In genomic region chr10:75379234-75379724, GRCh38 we compare ENCODE assay signal across 1 cellular context.
A peak's percentile ranks its signal among the peaks of the same experiment; 100 is the strongest.
TF ChIP-seq lines count a peak whose summit lies in the region.

No MANE protein-coding gene starts in this region.

TF ChIP-seq in HEK293, 187 proteins besides CTCF, POLR2A, EP300 and RAD21 (continued from another document and continues in another):
- TF ChIP-seq ZNF18 (tag by site-specific recombination; IDR thresholded peaks at IDR 0.05): peak; percentile 95
- peak; percentile 74 for TF ChIP-seq ZNF239 (tag by site-specific recombination; IDR thresholded peaks at IDR 0.05)
- peak; percentile 49; the same call in 1 of the 2 replicates for TF ChIP-seq ZSCAN5A (tag by site-specific recombination; IDR thresholded peaks at IDR 0.05)
- TF ChIP-seq ZNF664 (tag by site-specific recombination; IDR thresholded peaks at IDR 0.05): peak; percentile 96
- TF ChIP-seq ZNF132 (tag by site-specific recombination; IDR thresholded peaks at IDR 0.05; ENCODE audit: borderline replicate concordance): no peak
- TF ChIP-seq ZNF513 (tag by site-specific recombination; IDR thresholded peaks at IDR 0.05): peak; percentile 69
- peak; percentile 99 for TF ChIP-seq ZNF324 (tag by site-specific recombination; IDR thresholded peaks at IDR 0.05)
- TF ChIP-seq ZNF610 (tag by site-specific recombination; IDR thresholded peaks at IDR 0.05; ENCODE audit: borderline replicate concordance): peak; percentile 96
- peak; percentile 93 for TF ChIP-seq ZFP69B (tag by site-specific recombination; IDR thresholded peaks at IDR 0.05)
- TF ChIP-seq ZBTB6 (tag by site-specific recombination; IDR thresholded peaks at IDR 0.05): peak; percentile 42; the same call in 1 of the 2 replicates
- TF ChIP-seq ZNF571 (tag by site-specific recombination; IDR thresholded peaks at IDR 0.05): no peak
- TF ChIP-seq ZNF223 (tag by site-specific recombination; IDR thresholded peaks at IDR 0.05): peak; percentile 67; the same call in 1 of the 2 replicates
- TF ChIP-seq ZNF521 (tag by site-specific recombination; IDR thresholded peaks at IDR 0.05): no peak
- TF ChIP-seq KLF10 (tag by site-specific recombination; IDR thresholded peaks at IDR 0.05): peak; percentile 94
- peak; percentile 88; the same call in 1 of the 2 replicates for TF ChIP-seq ZNF302 (tag by site-specific recombination; IDR thresholded peaks at IDR 0.05; ENCODE audit: low read depth)
- TF ChIP-seq OVOL3 (tag by site-specific recombination; IDR thresholded peaks at IDR 0.05): peak; percentile 99
- 0 out of 2 replicates have a peak, but pooled peaks have one; percentile 72 for TF ChIP-seq MEIS1 (CRISPR knock-in tag; IDR thresholded peaks at IDR 0.05; ENCODE audit: borderline replicate concordance)
- TF ChIP-seq ZNF791 (tag by site-specific recombination; IDR thresholded peaks at IDR 0.05): no peak
- no peak for TF ChIP-seq ZNF37A (tag by site-specific recombination; IDR thresholded peaks at IDR 0.05)
- peak; percentile 100 for TF ChIP-seq ZNF645 (tag by site-specific recombination; IDR thresholded peaks at IDR 0.05)
- peak; percentile 99 for TF ChIP-seq BCL11A (tag by site-specific recombination; IDR thresholded peaks at IDR 0.05; ENCODE audit: low read depth)
- TF ChIP-seq ZNF16 (tag by site-specific recombination; IDR thresholded peaks at IDR 0.05; ENCODE audit: low read depth): no peak
- TF ChIP-seq ZNF24 (tag by site-specific recombination; IDR thresholded peaks at IDR 0.05): peak; percentile 100
- TF ChIP-seq ZBTB48 (tag by site-specific recombination; IDR thresholded peaks at IDR 0.05): no peak
- no peak for TF ChIP-seq ZNF433 (tag by site-specific recombination; IDR thresholded peaks at IDR 0.05; ENCODE audit: low read depth)
- TF ChIP-seq ZSCAN16 (tag by site-specific recombination; IDR thresholded peaks at IDR 0.05): no peak; the same call in none of the 2 replicates
- TF ChIP-seq ZBTB10 (tag by site-specific recombination; IDR thresholded peaks at IDR 0.05): no peak
- peak; percentile 58 for TF ChIP-seq SP2 (tag by site-specific recombination; IDR thresholded peaks at IDR 0.05)
- TF ChIP-seq ZNF555 (tag by site-specific recombination; conservative IDR thresholded peaks at IDR 0.05): no peak
- TF ChIP-seq ZNF19 (tag by site-specific recombination; IDR thresholded peaks at IDR 0.05; ENCODE audit: low read depth): peak; percentile 88
- TF ChIP-seq ZNF423 (tag by site-specific recombination; IDR thresholded peaks at IDR 0.05): peak; percentile 84
- no peak for TF ChIP-seq ZNF274 (IDR thresholded peaks at IDR 0.05; ENCODE audit: low read length)
- TF ChIP-seq ZNF274 (tag by site-specific recombination; IDR thresholded peaks at IDR 0.05; ENCODE audit: borderline replicate concordance): no peak
- peak; percentile 33; the same call in 1 of the 2 replicates for TF ChIP-seq ZNF140 (tag by site-specific recombination; IDR thresholded peaks at IDR 0.05)
- TF ChIP-seq GLIS1 (tag by site-specific recombination; IDR thresholded peaks at IDR 0.05): peak; percentile 98
- peak; percentile 88; the same call in 1 of the 2 replicates for TF ChIP-seq ZNF362 (tag by site-specific recombination; IDR thresholded peaks at IDR 0.05)
- TF ChIP-seq RBAK (tag by site-specific recombination; IDR thresholded peaks at IDR 0.05): no peak
- no peak for TF ChIP-seq ZNF114 (tag by site-specific recombination; IDR thresholded peaks at IDR 0.05)
- TF ChIP-seq ZNF830 (tag by site-specific recombination; IDR thresholded peaks at IDR 0.05; ENCODE audit: low read depth): no peak
- 0 out of 2 replicates have a peak, but pooled peaks have one; percentile 52 for TF ChIP-seq ZNF169 (tag by site-specific recombination; IDR thresholded peaks at IDR 0.05)
- peak; percentile 28; the same call in 1 of the 2 replicates for TF ChIP-seq ZNF112 (tag by site-specific recombination; IDR thresholded peaks at IDR 0.05)
- peak; percentile 100 for TF ChIP-seq PRDM6 (tag by site-specific recombination; IDR thresholded peaks at IDR 0.05)
- peak; percentile 88 for TF ChIP-seq ZSCAN4 (tag by site-specific recombination; IDR thresholded peaks at IDR 0.05)
- no peak for TF ChIP-seq ZNF747 (tag by site-specific recombination; IDR thresholded peaks at IDR 0.05)
- peak; percentile 91 for TF ChIP-seq ZNF10 (tag by site-specific recombination; IDR thresholded peaks at IDR 0.05)
- peak; percentile 100 for TF ChIP-seq GLI2 (tag by site-specific recombination; IDR thresholded peaks at IDR 0.05; ENCODE audit: borderline replicate concordance, low read depth)
- no peak for TF ChIP-seq ZNF26 (tag by site-specific recombination; IDR thresholded peaks at IDR 0.05)
- peak; percentile 60 for TF ChIP-seq ZNF623 (tag by site-specific recombination; IDR thresholded peaks at IDR 0.05)
